In genomic region chr2:124973396-124973795, GRCh38 we compare ENCODE assay signal across 19 cellular contexts.
DNase-seq lines count a peak whose midpoint lies in the region; ATAC-seq and TF ChIP-seq lines count a peak whose summit lies in the region.
"Had no signal": no experiment of that assay in that cellular context is flagged by ENCODE, and none has a peak within 500 bp of the region (broad histone marks: within the 10 kb centered on the region; RNA-seq: fewer than 3 reads in every experiment).

No MANE protein-coding gene starts in this region.

- no peaks in the 10 kb centered on the region for H3K36me3 Mint-ChIP-seq in activated CD8-positive, alpha-beta T cell treated with anti-CD3 and anti-CD28 coated beads for 36 hours (ENCODE audit: low read depth)

- no peaks in the 10 kb centered on the region for H3K4me1 Mint-ChIP-seq in activated CD8-positive, alpha-beta T cell treated with anti-CD3 and anti-CD28 coated beads for 36 hours (ENCODE audit: low read depth)

- H3K4me3 ChIP-seq in astrocyte of the cerebellum (ENCODE audit: low read depth, low read length) (no peak overlapping the region), kidney epithelial cell (ENCODE audit: low read depth, low read length) (no peak overlapping the region), H7 (ENCODE audit: insufficient read depth, low read depth, low read length) (no peak overlapping the region)
- H3K4me3 ChIP-seq: GM12878, MG63 had no signal

- no peak for ATAC-seq in HG03521 (IDR thresholded peaks at IDR 0.05; ENCODE audit: unreplicated experiment)
- no peak for ATAC-seq in activated CD8-positive, alpha-beta T cell treated with anti-CD3 and anti-CD28 coated beads for 36 hours
- ATAC-seq: GM12878, HCT116, Panc1 had no signal

- DNase-seq in HT-29 (ENCODE audit: low spot score): peak; percentile 2
- peak; percentile 37 for DNase-seq in astrocyte of the cerebellum (ENCODE audit: low read depth)
- DNase-seq in kidney epithelial cell (ENCODE audit: low read depth): peak; percentile 26
- no peak for DNase-seq in H7
- no peak for DNase-seq in stimulated activated CD4-positive, alpha-beta T cell treated with anti-CD3 and anti-CD28 coated beads, Interleukin-4, amount 100 ng/mL, for 4 hours
- no peak for DNase-seq in activated CD8-positive, alpha-beta T cell treated with anti-CD3 and anti-CD28 coated beads for 36 hours
- DNase-seq: BE2C; CD4-positive, alpha-beta T cell; DMS79; GDM1; MG63; NCI-H1092; NCI-H524; SHP77; SK-N-SH had no signal

- H3K27ac Mint-ChIP-seq in activated CD8-positive, alpha-beta T cell treated with anti-CD3 and anti-CD28 coated beads for 36 hours: no peak overlapping the region
- H3K27ac Mint-ChIP-seq: CD4-positive, alpha-beta T cell had no signal

- intact Hi-C loops in activated CD8-positive, alpha-beta T cell treated with anti-CD3 and anti-CD28 coated beads for 36 hours (cut with micrococcal nuclease): no loop called here

- peaks cover 1% of the 10 kb centered on the region for H3K9me3 Mint-ChIP-seq in activated CD8-positive, alpha-beta T cell treated with anti-CD3 and anti-CD28 coated beads for 36 hours

- no peaks in the 10 kb centered on the region for H3K27me3 Mint-ChIP-seq in activated CD8-positive, alpha-beta T cell treated with anti-CD3 and anti-CD28 coated beads for 36 hours
- H3K27me3 Mint-ChIP-seq: CD4-positive, alpha-beta T cell had no signal

- CTCF ChIA-PET in activated CD8-positive, alpha-beta T cell treated with anti-CD3 and anti-CD28 coated beads for 36 hours (lab: Charles Lee): no interaction called here

- H3K27me3 ChIP-seq in kidney epithelial cell (ENCODE audit: control insufficient read depth, insufficient read depth, low read length): no peaks in the 10 kb centered on the region
- no peaks in the 10 kb centered on the region for H3K27me3 ChIP-seq in H7 (ENCODE audit: control insufficient read depth, insufficient read depth, low read length)
- H3K27me3 ChIP-seq: BE2C, MG63 had no signal

- in situ Hi-C loops in astrocyte of the cerebellum (cut with HindIII; ENCODE audit: low sequenced_read_pairs): loop anchor here (10.0 kb wide), 1 partner anchor 59 kb away; no protein-coding TSS in a partner anchor

- TF ChIP-seq CTCF in astrocyte of the cerebellum (IDR thresholded peaks at IDR 0.05; ENCODE audit: low read depth, low read length, missing control alignments): no peak
- no peak for TF ChIP-seq CTCF in kidney epithelial cell (IDR thresholded peaks at IDR 0.05; ENCODE audit: insufficient read depth, low read length, poor library complexity, severe bottlenecking)
- TF ChIP-seq CTCF in activated CD8-positive, alpha-beta T cell treated with anti-CD3 and anti-CD28 coated beads for 36 hours (IDR thresholded peaks at IDR 0.05): no peak

- H3K36me3 ChIP-seq in kidney epithelial cell (ENCODE audit: control insufficient read depth, insufficient read depth, low read length): no peaks in the 10 kb centered on the region
- H3K36me3 ChIP-seq in H7 (replicated peaks; ENCODE audit: control insufficient read depth, insufficient read depth, low read length): no peaks in the 10 kb centered on the region
- H3K36me3 ChIP-seq: BE2C, MG63 had no signal

- POLR2A ChIA-PET in activated CD8-positive, alpha-beta T cell treated with anti-CD3 and anti-CD28 coated beads for 36 hours (lab: Charles Lee): no interaction called here

- H3K4me3 Mint-ChIP-seq in activated CD8-positive, alpha-beta T cell treated with anti-CD3 and anti-CD28 coated beads for 36 hours: no peak overlapping the region
- H3K4me3 Mint-ChIP-seq: CD4-positive, alpha-beta T cell had no signal

Comparison
In these comparisons a context has a peak if more than half of its experiments do, and no peak if none do; other contexts are left out.
1. DNase-seq: peak in HT-29 (single experiment), astrocyte of the cerebellum (single experiment) and kidney epithelial cell (single experiment); none in H7 (single experiment), stimulated activated CD4-positive, alpha-beta T cell treated with anti-CD3 and anti-CD28 coated beads, Interleukin-4, amount 100 ng/mL, for 4 hours (0 of 2) and activated CD8-positive, alpha-beta T cell treated with anti-CD3 and anti-CD28 coated beads for 36 hours (single experiment).